In the genomic region with DNA sequence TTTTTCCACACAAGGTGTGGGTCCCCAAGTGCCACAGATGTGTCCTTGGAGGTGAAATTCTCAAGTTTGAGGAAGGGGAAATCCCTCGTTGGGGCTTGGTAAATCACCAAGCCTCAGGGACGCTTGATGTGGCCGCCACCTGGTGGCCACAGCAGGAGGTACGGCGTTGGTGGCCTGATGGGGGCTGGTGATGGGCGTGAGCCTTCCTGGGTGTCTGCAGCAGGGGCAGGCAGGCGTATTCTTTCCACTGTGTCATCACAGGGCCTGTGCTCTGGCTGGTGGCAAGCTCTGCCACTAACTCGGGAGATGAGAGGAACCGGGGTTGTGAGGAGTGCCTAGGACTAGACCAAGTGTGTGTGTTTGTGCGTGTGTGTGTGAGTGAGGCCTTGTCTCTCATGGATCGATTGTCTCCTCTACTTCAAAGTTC, we compare ENCODE assay signal across 8 cellular contexts. TPM values are rescaled to one million over a fixed set of nuclear protein-coding genes. Genes with fewer than 3 reads are reported as not detected.
DNase-seq lines count a peak whose midpoint lies in the region; ATAC-seq and TF ChIP-seq lines count a peak whose summit lies in the region.

No MANE protein-coding gene starts in this region.

- ATAC-seq in GM21737 (IDR thresholded peaks at IDR 0.05; ENCODE audit: unreplicated experiment) (peak; percentile 91), left ventricle myocardium superior (peak; percentile 50)

- H3K36me3 ChIP-seq in adipocyte (ENCODE audit: control insufficient read depth, insufficient read depth, low read length, severe bottlenecking): peaks cover 53% of the 10 kb centered on the region
- peaks cover 9 to 64% (median 21%) of the 10 kb centered on the region in 4 donors for H3K36me3 ChIP-seq in sigmoid colon

- peak overlapping the region; percentile 3 for H3K9ac ChIP-seq in adipocyte (ENCODE audit: low read length)

- TF ChIP-seq EP300 in sigmoid colon (IDR thresholded peaks at IDR 0.05): no peak

- no peak overlapping the region for H3K27ac ChIP-seq in sigmoid colon

- in situ Hi-C loops in KBM-7 (cut with MboI; ENCODE audit: low pct_unique_long_range_greater_than_20kb, low sequenced_read_pairs): loop anchor here (25.0 kb wide), 3 partner anchors 96 to 346 kb away; a partner anchor contains a TSS

- H3K4me3 ChIP-seq in adipocyte (ENCODE audit: low read length) (no peak overlapping the region), sigmoid colon (no peak overlapping the region)

- 19 to 21% methylated on average over 11 of the region's 11 CpGs for WGBS in sigmoid colon, 2 donors

- no peaks in the 10 kb centered on the region for H3K27me3 ChIP-seq in adipocyte (replicated peaks; ENCODE audit: control insufficient read depth, insufficient read depth, low read length)
- H3K27me3 ChIP-seq in sigmoid colon: no peaks in the 10 kb centered on the region

- peak; percentile 6 for TF ChIP-seq CTCF in GM12801 (IDR thresholded peaks at IDR 0.05; ENCODE audit: extremely low read depth, insufficient read length)
- peak; percentile 61 to 86 (median 84) for TF ChIP-seq CTCF in sigmoid colon (IDR thresholded peaks at IDR 0.05)

- TF ChIP-seq POLR2A in sigmoid colon (IDR thresholded peaks at IDR 0.05): no peak

- DNase-seq in KBM-7 (peak; percentile 85), T-helper 1 cell (peak; percentile 46 to 84 (median 63)), adipocyte (ENCODE audit: low read depth) (peak; percentile 90), left ventricle myocardium superior (peak; percentile 83), sigmoid colon (peak; percentile 75), mesenteric fat pad (ENCODE audit: low spot score) (no peak)

- intact Hi-C loops in left ventricle myocardium superior (cut with micrococcal nuclease): no loop called here
- intact Hi-C loops in sigmoid colon (cut with DNase I): loop anchor here (1.0 to 5.0 kb wide), 4 partner anchors 40 to 226 kb away; a partner anchor contains a TSS

- H3K9me3 ChIP-seq in adipocyte (ENCODE audit: control insufficient read depth, low read length) (no peaks in the 10 kb centered on the region), sigmoid colon (no peaks in the 10 kb centered on the region)

- peaks cover 36% of the 10 kb centered on the region for H3K4me1 ChIP-seq in adipocyte (ENCODE audit: control insufficient read depth, insufficient read depth, low read length)
- H3K4me1 ChIP-seq in sigmoid colon: peaks cover 0 to 42% (median 37%) of the 10 kb centered on the region in 4 donors

RNA-seq across cellular contexts. Expression of a gene that starts 4.2 kb away (rescaled TPM):
- total RNA-seq in left ventricle myocardium superior (41.4 TPM), sigmoid colon (10 to 100 TPM; 26.0 to 35.8 (median 30.5) TPM), mesenteric fat pad (18.8 TPM)
- polyA plus RNA-seq in sigmoid colon: 10 to 100 TPM in 2 of 3 donors, 1 to 10 TPM in 1; 6.9 to 18.0 (median 14.2) TPM

RNA-seq across cellular contexts. Expression of a gene that starts 40.9 kb away (rescaled TPM):
- total RNA-seq in left ventricle myocardium superior (8.5 TPM), sigmoid colon (10 to 100 TPM; 11.0 to 25.3 (median 17.7) TPM), mesenteric fat pad (8.0 TPM)
- polyA plus RNA-seq in sigmoid colon: 10 to 100 TPM in 1 of 3 donors, 1 to 10 TPM in 2; 4.6 to 12.0 (median 6.0) TPM

RNA-seq across cellular contexts. Expression of a gene that starts 44.4 kb away (rescaled TPM):
- 78.0 TPM for total RNA-seq in left ventricle myocardium superior
- 10 to 100 TPM; 26.3 to 56.7 (median 33.9) TPM for total RNA-seq in sigmoid colon
- 10 to 100 TPM; 10.9 to 36.6 (median 18.1) TPM for polyA plus RNA-seq in sigmoid colon
- 39.2 TPM for total RNA-seq in mesenteric fat pad
